In genomic region chr10:29408847-29409240, GRCh38 we compare ENCODE assay signal across 8 cellular contexts.
A peak's percentile ranks its signal among the peaks of the same experiment; 100 is the strongest.
DNase-seq lines count a peak whose midpoint lies in the region; ATAC-seq, FAIRE-seq and TF ChIP-seq lines count a peak whose summit lies in the region.

No MANE protein-coding gene starts in this region.

- H3K9me3 Mint-ChIP-seq in activated T-cell treated with anti-CD3 and anti-CD28 coated beads, Interleukin-2, amount 50 U/mL, for 72 hours = peaks cover 2 to 4% of the 10 kb centered on the region in 2 donors
- peaks cover 3% of the 10 kb centered on the region for H3K9me3 Mint-ChIP-seq in glutamatergic neuron (ENCODE audit: unreplicated experiment)

- H3K9me3 ChIP-seq in SK-N-MC (ENCODE audit: low read depth, low read length) (no peaks in the 10 kb centered on the region), tibial nerve (no peaks in the 10 kb centered on the region)

- peak overlapping the region; percentile 97 for H3K27ac Mint-ChIP-seq in activated T-cell treated with anti-CD3 and anti-CD28 coated beads, Interleukin-2, amount 50 U/mL, for 72 hours
- H3K27ac Mint-ChIP-seq in glutamatergic neuron (ENCODE audit: unreplicated experiment) = no peak overlapping the region

- peak overlapping the region; percentile 83 for H3K9ac ChIP-seq in SK-N-MC (ENCODE audit: insufficient read length)

- WGBS in tibial nerve, 2 donors = 54 to 61% methylated on average over 2 of the region's 2 CpGs

- H3K4me3 ChIP-seq in SK-N-MC = peak overlapping the region; percentile 85
- peak overlapping the region; percentile 64 to 81 (median 66) for H3K4me3 ChIP-seq in tibial nerve

- no peak for TF ChIP-seq EP300 in tibial nerve (IDR thresholded peaks at IDR 0.05)

- H3K27ac ChIP-seq in SK-N-MC (peak overlapping the region; percentile 75; the same call in 1 of the 2 replicates), tibial nerve (peak overlapping the region; percentile 82 to 95 (median 90))

- ATAC-seq in activated T-cell treated with anti-CD3 and anti-CD28 coated beads, Interleukin-2, amount 50 U/mL, for 72 hours (replicated peaks in 1 of 2) = no peak

- peaks cover 7 to 9% of the 10 kb centered on the region in 2 donors for H3K36me3 Mint-ChIP-seq in activated T-cell treated with anti-CD3 and anti-CD28 coated beads, Interleukin-2, amount 50 U/mL, for 72 hours (ENCODE audit: insufficient read depth in 2 of 2)
- H3K36me3 Mint-ChIP-seq in glutamatergic neuron (ENCODE audit: unreplicated experiment) = peaks cover 14% of the 10 kb centered on the region

- H3K4me1 ChIP-seq in tibial nerve = peaks cover 0 to 39% (median 11%) of the 10 kb centered on the region in 4 donors

- no peak for DNase-seq in activated T-cell treated with anti-CD3 and anti-CD28 coated beads, Interleukin-2, amount 50 U/mL, for 72 hours
- DNase-seq in activated T-cell treated with anti-CD3 and anti-CD28 coated beads for 4 hours (no peak), SK-N-MC (ENCODE audit: low read depth, low spot score) (no peak), glutamatergic neuron (no peak), tibial nerve (ENCODE audit: low spot score in 2 of 2) (no peak), hippocampal formation (lab: John Stamatoyannopoulos, UW) (no peak), DMS114 treated with DMSO at 0.1 percent for 48 hours (lab: John Stamatoyannopoulos, UW; ENCODE audit: unreplicated experiment) (no peak), urothelium cell line (ENCODE audit: low spot score) (no peak)

- peak overlapping the region; percentile 97 to 100 for H3K4me3 Mint-ChIP-seq in activated T-cell treated with anti-CD3 and anti-CD28 coated beads, Interleukin-2, amount 50 U/mL, for 72 hours
- peak overlapping the region; percentile 80 for H3K4me3 Mint-ChIP-seq in glutamatergic neuron (ENCODE audit: unreplicated experiment)

- no peak for FAIRE-seq in urothelium cell line (lab: Jason Lieb, UNC)

- H3K27me3 Mint-ChIP-seq in activated T-cell treated with anti-CD3 and anti-CD28 coated beads, Interleukin-2, amount 50 U/mL, for 72 hours (ENCODE audit: low read depth) = no peaks in the 10 kb centered on the region
- peaks cover 5% of the 10 kb centered on the region for H3K27me3 Mint-ChIP-seq in glutamatergic neuron (ENCODE audit: unreplicated experiment)

- no peaks in the 10 kb centered on the region for H3K27me3 ChIP-seq in tibial nerve

- H3K36me3 ChIP-seq in SK-N-MC (ENCODE audit: insufficient read depth, low read length) (0 out of 2 replicates have a peak, but pooled peaks cover 2% of the 10 kb centered on the region), tibial nerve (no peaks in the 10 kb centered on the region)

- no peak for TF ChIP-seq CTCF in glutamatergic neuron (IDR thresholded peaks at IDR 0.05; ENCODE audit: partially characterized antibody, unreplicated experiment)
- TF ChIP-seq CTCF in tibial nerve (IDR thresholded peaks at IDR 0.05) = no peak

- peaks cover 24% of the 10 kb centered on the region for H3K4me1 Mint-ChIP-seq in activated T-cell treated with anti-CD3 and anti-CD28 coated beads, Interleukin-2, amount 50 U/mL, for 72 hours (ENCODE audit: low read depth)
- no peaks in the 10 kb centered on the region for H3K4me1 Mint-ChIP-seq in glutamatergic neuron (ENCODE audit: low read depth, unreplicated experiment)

- TF ChIP-seq POLR2A in tibial nerve (IDR thresholded peaks at IDR 0.05) = no peak
